ENCODE assay signal across 23 cellular contexts in the genomic region with DNA sequence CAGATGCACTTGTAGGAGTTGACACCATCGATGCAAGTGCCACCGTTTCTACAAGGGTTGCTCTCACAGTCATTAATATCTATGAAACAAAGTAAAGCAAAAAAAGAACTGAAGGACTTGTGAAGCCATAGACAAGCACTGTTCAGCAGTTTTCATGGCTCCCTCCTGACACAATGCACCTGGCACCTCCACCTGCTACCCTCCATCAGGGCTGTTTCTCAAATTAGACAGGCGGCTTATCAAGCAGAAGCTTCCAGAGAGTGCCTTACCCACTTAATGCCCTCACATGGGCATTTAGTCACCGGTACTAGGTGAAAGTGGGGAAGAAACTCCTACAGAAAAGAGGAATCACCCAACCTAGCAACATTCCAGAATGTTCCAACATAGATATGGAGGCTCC. TPM values are rescaled to one million over a fixed set of nuclear protein-coding genes. Genes with fewer than 3 reads are reported as not detected.
DNase-seq lines count a peak whose midpoint lies in the region; ATAC-seq and TF ChIP-seq lines count a peak whose summit lies in the region.
"Had no signal": no experiment of that assay in that cellular context is flagged by ENCODE, and none has a peak within 500 bp of the region (broad histone marks: within the 10 kb centered on the region; RNA-seq: fewer than 3 reads in every experiment).

No MANE protein-coding gene starts in this region.

- CTCF ChIA-PET in WTC11 (lab: Charles Lee): interaction anchor here (1.0 kb wide), 1 partner anchor 29 kb away, joined by 3 read pairs; no protein-coding TSS in a partner anchor

- TF ChIP-seq POLR2A in transverse colon (IDR thresholded peaks at IDR 0.05): no peak

- POLR2A ChIA-PET in WTC11 (lab: Charles Lee): no interaction called here

- intact Hi-C loops in transverse colon (cut with DNase I; ENCODE audit: low total_unique reads): no loop called here

- peaks cover 0 to 94% (median 38%) of the 10 kb centered on the region in 4 donors for H3K36me3 ChIP-seq in transverse colon

- H3K4me1 Mint-ChIP-seq in WTC11 (peaks cover 39% of the 10 kb centered on the region), nephron progenitor cell (peaks cover 68% of the 10 kb centered on the region)
- H3K4me1 Mint-ChIP-seq: B cell, CD14-positive monocyte, IgD-negative memory B cell had no signal

- 80 to 96% methylated on average over 2 to 4 of the region's 4 CpGs for WGBS in transverse colon (ENCODE audit: low coverage in 1 of 2), 2 donors

- H3K9me3 ChIP-seq in transverse colon: no peaks in the 10 kb centered on the region
- H3K9me3 ChIP-seq: A549, SJSA1 had no signal

- peak overlapping the region; percentile 45 for H3K27ac Mint-ChIP-seq in WTC11
- peak overlapping the region; percentile 39 for H3K27ac Mint-ChIP-seq in nephron progenitor cell
- H3K27ac Mint-ChIP-seq: B cell, IgD-negative memory B cell had no signal

- peaks cover 0 to 2% (median 0%) of the 10 kb centered on the region in 4 donors for H3K4me1 ChIP-seq in transverse colon

- no peaks in the 10 kb centered on the region for H3K27me3 ChIP-seq in transverse colon
- H3K27me3 ChIP-seq: SJSA1 had no signal

- H3K4me3 ChIP-seq in transverse colon: no peak overlapping the region
- H3K4me3 ChIP-seq: A549, SJSA1 had no signal

- in situ Hi-C loops in transverse colon (cut with MboI; ENCODE audit: low pct_ligation_motif_present in 1 of 4, low pct_unique_long_range_greater_than_20kb in 1 of 4, low sequenced_read_pairs in 3 of 4): no loop called here

- H3K9me3 Mint-ChIP-seq in WTC11: no peaks in the 10 kb centered on the region
- H3K9me3 Mint-ChIP-seq in nephron progenitor cell: no peaks in the 10 kb centered on the region
- H3K9me3 Mint-ChIP-seq: IgD-negative memory B cell had no signal

- no peak overlapping the region for H3K4me3 Mint-ChIP-seq in WTC11
- no peak overlapping the region for H3K4me3 Mint-ChIP-seq in nephron progenitor cell
- H3K4me3 Mint-ChIP-seq: B cell, CD14-positive monocyte, IgD-negative memory B cell had no signal

- H3K36me3 Mint-ChIP-seq in WTC11: peaks cover 86% of the 10 kb centered on the region
- peaks cover 99% of the 10 kb centered on the region for H3K36me3 Mint-ChIP-seq in nephron progenitor cell (ENCODE audit: low read depth)
- H3K36me3 Mint-ChIP-seq: IgD-negative memory B cell had no signal

- DNase-seq in WTC11 (ENCODE audit: low spot score): no peak
- DNase-seq in nephron progenitor cell: no peak
- peak; percentile 1 for DNase-seq in transverse colon
- no peak for DNase-seq in dermis blood vessel endothelial cell
- no peak for DNase-seq in DMS53 treated with DMSO at 0.1 percent for 48 hours (lab: John Stamatoyannopoulos, UW; ENCODE audit: unreplicated experiment)
- DNase-seq: GDM1, GOT3, HCEC 1CT, Karpas-422, NCI-H1417, NCI-H1694 treated with DMSO at 0.1 percent for 48 hours, NCI-H2081 treated with DMSO at 0.1 percent for 48 hours, NCI-H2171 treated with DMSO at 0.1 percent for 48 hours, NCI-H526, OCI-M1 had no signal

- peak overlapping the region; percentile 58 for H3K27ac ChIP-seq in cingulate gyrus (ENCODE audit: low read depth, low read length)
- no peak overlapping the region for H3K27ac ChIP-seq in transverse colon
- H3K27ac ChIP-seq: A549, SJSA1 had no signal

- TF ChIP-seq CTCF in WTC11 (IDR thresholded peaks at IDR 0.05) (no peak), nephron progenitor cell (IDR thresholded peaks at IDR 0.05) (no peak), transverse colon (IDR thresholded peaks at IDR 0.05) (no peak)

- no peak for TF ChIP-seq EP300 in transverse colon (IDR thresholded peaks at IDR 0.05; ENCODE audit: low read depth)

- ATAC-seq in WTC11: no peak
- no peak for ATAC-seq in HG02870 (IDR thresholded peaks at IDR 0.05; ENCODE audit: unreplicated experiment)
- ATAC-seq: A549, Right ventricle myocardium inferior had no signal

- H3K27me3 Mint-ChIP-seq in WTC11 (ENCODE audit: low read depth): no peaks in the 10 kb centered on the region
- peaks cover 6% of the 10 kb centered on the region for H3K27me3 Mint-ChIP-seq in nephron progenitor cell (ENCODE audit: low read depth, poor library complexity)

TF ChIP-seq in WTC11, 78 proteins besides CTCF, POLR2A, EP300 and RAD21:
- TF ChIP-seq, protein P1, sequence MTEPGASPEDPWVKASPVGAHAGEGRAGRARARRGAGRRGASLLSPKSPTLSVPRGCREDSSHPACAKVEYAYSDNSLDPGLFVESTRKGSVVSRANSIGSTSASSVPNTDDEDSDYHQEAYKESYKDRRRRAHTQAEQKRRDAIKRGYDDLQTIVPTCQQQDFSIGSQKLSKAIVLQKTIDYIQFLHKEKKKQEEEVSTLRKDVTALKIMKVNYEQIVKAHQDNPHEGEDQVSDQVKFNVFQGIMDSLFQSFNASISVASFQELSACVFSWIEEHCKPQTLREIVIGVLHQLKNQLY (CRISPR knock-in tag; IDR thresholded peaks at IDR 0.05): no peak
- TF ChIP-seq NR3C1 (CRISPR knock-in tag; conservative IDR thresholded peaks at IDR 0.05; ENCODE audit: low read depth) (no peak), NFATC4 (CRISPR knock-in tag; IDR thresholded peaks at IDR 0.05) (no peak), ZNF281 (CRISPR knock-in tag; IDR thresholded peaks at IDR 0.05) (no peak), ZNF317 (CRISPR knock-in tag; IDR thresholded peaks at IDR 0.05; ENCODE audit: borderline replicate concordance, low read depth) (no peak), PRRX2 (CRISPR knock-in tag; IDR thresholded peaks at IDR 0.05) (no peak), FOXJ3 (CRISPR knock-in tag; IDR thresholded peaks at IDR 0.05; ENCODE audit: borderline replicate concordance) (no peak), TP53 (CRISPR knock-in tag; IDR thresholded peaks at IDR 0.05) (no peak)
- TF ChIP-seq, protein P2, sequence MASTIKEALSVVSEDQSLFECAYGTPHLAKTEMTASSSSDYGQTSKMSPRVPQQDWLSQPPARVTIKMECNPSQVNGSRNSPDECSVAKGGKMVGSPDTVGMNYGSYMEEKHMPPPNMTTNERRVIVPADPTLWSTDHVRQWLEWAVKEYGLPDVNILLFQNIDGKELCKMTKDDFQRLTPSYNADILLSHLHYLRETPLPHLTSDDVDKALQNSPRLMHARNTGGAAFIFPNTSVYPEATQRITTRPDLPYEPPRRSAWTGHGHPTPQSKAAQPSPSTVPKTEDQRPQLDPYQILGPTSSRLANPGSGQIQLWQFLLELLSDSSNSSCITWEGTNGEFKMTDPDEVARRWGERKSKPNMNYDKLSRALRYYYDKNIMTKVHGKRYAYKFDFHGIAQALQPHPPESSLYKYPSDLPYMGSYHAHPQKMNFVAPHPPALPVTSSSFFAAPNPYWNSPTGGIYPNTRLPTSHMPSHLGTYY (CRISPR knock-in tag; IDR thresholded peaks at IDR 0.05): no peak
- TF ChIP-seq, protein P3, sequence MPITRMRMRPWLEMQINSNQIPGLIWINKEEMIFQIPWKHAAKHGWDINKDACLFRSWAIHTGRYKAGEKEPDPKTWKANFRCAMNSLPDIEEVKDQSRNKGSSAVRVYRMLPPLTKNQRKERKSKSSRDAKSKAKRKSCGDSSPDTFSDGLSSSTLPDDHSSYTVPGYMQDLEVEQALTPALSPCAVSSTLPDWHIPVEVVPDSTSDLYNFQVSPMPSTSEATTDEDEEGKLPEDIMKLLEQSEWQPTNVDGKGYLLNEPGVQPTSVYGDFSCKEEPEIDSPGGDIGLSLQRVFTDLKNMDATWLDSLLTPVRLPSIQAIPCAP (CRISPR knock-in tag; IDR thresholded peaks at IDR 0.05): no peak

RNA-seq across cellular contexts. Expression of gene JAG1, which starts 27.8 kb away (rescaled TPM):
- 38.3 to 45.2 TPM (median 41.6 TPM) in 3 replicates for total RNA-seq in WTC11 (2021)
- 100 to 1,000 TPM in 3 of 4 donors, 10 to 100 TPM in 1; 75.0 to 117 (median 109) TPM for total RNA-seq in transverse colon
- 124 and 203 TPM in 2 replicates for total RNA-seq in dermis blood vessel endothelial cell
- total RNA-seq: B cell had no signal
